In genomic region chr10:107656932-107657331, GRCh38 we compare ENCODE assay signal across 29 cellular contexts.
"Had no signal": no experiment of that assay in that cellular context is flagged by ENCODE, and none has a peak within 500 bp of the region (broad histone marks: within the 10 kb centered on the region; RNA-seq: fewer than 3 reads in every experiment).

No MANE protein-coding gene starts in this region.

- H3K4me1 Mint-ChIP-seq: activated CD4-positive, alpha-beta memory T cell treated with anti-CD3 and anti-CD28 coated beads, Interleukin-2, amount 10 ng/mL, durations not matched to agents 7 days and 5 days had no signal

- H2AFZ ChIP-seq: parathyroid adenoma had no signal

- H3K4me3 ChIP-seq: heart left ventricle, psoas muscle, sigmoid colon, transverse colon had no signal

- H3K27ac ChIP-seq: brain microvascular endothelial cell, heart left ventricle, parathyroid adenoma, psoas muscle, sigmoid colon, transverse colon had no signal

- H3K27ac Mint-ChIP-seq: activated CD4-positive, alpha-beta memory T cell treated with anti-CD3 and anti-CD28 coated beads, Interleukin-2, amount 10 ng/mL, durations not matched to agents 7 days and 5 days; activated CD4-positive, alpha-beta T cell treated with anti-CD3 and anti-CD28 coated beads, Interleukin-2, amount 10 ng/mL, durations not matched to agents 7 days and 5 days; activated T-cell treated with anti-CD3 and anti-CD28 coated beads, Interleukin-2, amount 50 U/mL, for 24 hours; effector memory CD8-positive, alpha-beta T cell; immature natural killer cell; naive thymus-derived CD4-positive, alpha-beta T cell; WTC11 had no signal

- H3K27me3 ChIP-seq: brain microvascular endothelial cell, heart left ventricle, sigmoid colon, transverse colon had no signal

- ATAC-seq: effector memory CD8-positive, alpha-beta T cell; heart left ventricle; left colon; naive thymus-derived CD4-positive, alpha-beta T cell; psoas muscle; WTC11 had no signal

- H3K9ac ChIP-seq: parathyroid adenoma had no signal

- DNase-seq: activated CD4-positive, alpha-beta memory T cell treated with anti-CD3 and anti-CD28 coated beads, Interleukin-2, amount 10 ng/mL, durations not matched to agents 7 days and 5 days; activated CD4-positive, alpha-beta T cell treated with anti-CD3 and anti-CD28 coated beads for 1 hour; activated CD4-positive, alpha-beta T cell treated with anti-CD3 and anti-CD28 coated beads, Interleukin-2, amount 10 ng/mL, durations not matched to agents 7 days and 5 days; activated CD8-positive, alpha-beta memory T cell treated with anti-CD3 and anti-CD28 coated beads, Interleukin-2, amount 50 U/mL, for 48 hours; activated gamma-delta T cell treated with Interleukin-2 at 50 U/mL for 16 hours; activated naive CD4-positive, alpha-beta T cell treated with anti-CD3 and anti-CD28 coated beads, Interleukin-2, amount 50 U/mL, for 16 hours; activated T-cell treated with anti-CD3 and anti-CD28 coated beads, Interleukin-2, amount 50 U/mL, for 24 hours; amniotic stem cell; brain microvascular endothelial cell; cortex of kidney; effector memory CD8-positive, alpha-beta T cell; erythroblast; heart left ventricle; hypothalamus; immature natural killer cell; kidney; left colon; midbrain; naive thymus-derived CD4-positive, alpha-beta T cell; nucleus accumbens; psoas muscle; sigmoid colon; small intestine; stimulated activated CD4-positive, alpha-beta T cell treated with anti-CD3 and anti-CD28 coated beads, Interleukin-4, amount 100 ng/mL, for 24 hours; stimulated activated CD8-positive, alpha-beta memory T cell treated with anti-CD3 and anti-CD28 coated beads, Interleukin-4, amount 100 ng/mL, for 48 hours; stimulated activated naive CD4-positive, alpha-beta T cell treated with Interleukin-2 at 50 U/mL for 16 hours; transverse colon had no signal

- H3K9me3 ChIP-seq: heart left ventricle, psoas muscle, sigmoid colon, transverse colon had no signal

- H3K36me3 Mint-ChIP-seq: immature natural killer cell; naive thymus-derived CD4-positive, alpha-beta T cell had no signal

- H3K4me3 Mint-ChIP-seq: activated CD4-positive, alpha-beta memory T cell treated with anti-CD3 and anti-CD28 coated beads, Interleukin-2, amount 10 ng/mL, durations not matched to agents 7 days and 5 days; activated CD4-positive, alpha-beta T cell treated with anti-CD3 and anti-CD28 coated beads, Interleukin-2, amount 10 ng/mL, durations not matched to agents 7 days and 5 days; activated T-cell treated with anti-CD3 and anti-CD28 coated beads, Interleukin-2, amount 50 U/mL, for 24 hours; effector memory CD8-positive, alpha-beta T cell; immature natural killer cell; naive thymus-derived CD4-positive, alpha-beta T cell; WTC11 had no signal

- H3K4me1 ChIP-seq: parathyroid adenoma, psoas muscle, sigmoid colon had no signal

- H3K36me3 ChIP-seq: brain microvascular endothelial cell, heart left ventricle, sigmoid colon, transverse colon had no signal

- H3K79me2 ChIP-seq: parathyroid adenoma had no signal
